ENCODE assay signal across 19 cellular contexts in the genomic region with DNA sequence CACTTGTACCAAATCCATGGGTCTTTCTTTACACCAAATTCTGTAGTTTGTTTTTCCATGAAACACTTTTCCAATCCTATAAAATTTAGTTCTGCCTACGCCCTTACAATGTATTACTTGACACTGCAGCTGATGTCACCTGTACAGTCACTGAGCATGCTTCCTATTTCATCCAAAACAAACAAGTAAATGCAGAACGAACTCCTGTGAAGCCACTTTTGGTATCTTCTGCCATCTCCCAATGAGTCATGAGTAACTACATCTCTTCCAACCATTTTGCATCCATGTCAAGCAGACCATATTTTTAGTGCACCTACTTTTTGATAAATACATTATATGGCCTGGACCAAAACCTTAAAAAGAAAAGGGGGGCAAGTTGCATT. TPM values are rescaled to one million over a fixed set of nuclear protein-coding genes. Genes with fewer than 3 reads are reported as not detected.
DNase-seq lines count a peak whose midpoint lies in the region; ATAC-seq and TF ChIP-seq lines count a peak whose summit lies in the region.
"Had no signal": no experiment of that assay in that cellular context is flagged by ENCODE, and none has a peak within 500 bp of the region (broad histone marks: within the 10 kb centered on the region; RNA-seq: fewer than 3 reads in every experiment).

No MANE protein-coding gene starts in this region.

- in situ Hi-C loops in IMR-90 (cut with MboI; ENCODE audit: low sequenced_read_pairs) (no loop called here), HAP-1 (cut with MboI; ENCODE audit: low sequenced_read_pairs) (no loop called here)

- no peak overlapping the region for H3K4me3 ChIP-seq in IMR-90 (ENCODE audit: insufficient read depth, low read depth, low read length)
- no peak overlapping the region for H3K4me3 ChIP-seq in HAP-1
- H3K4me3 ChIP-seq: GM23338, PC-9 had no signal

- H3K9me1 ChIP-seq in IMR-90 (ENCODE audit: insufficient read depth, low read length), result no peaks in the 10 kb centered on the region; the same call in none of the 2 replicates

- intact Hi-C loops in IMR-90 (cut with micrococcal nuclease), result no loop called here

- H3K18ac ChIP-seq in IMR-90 (ENCODE audit: low read depth, low read length), result peak overlapping the region; percentile 52; the same call in 1 of the 2 replicates

- H3K27me3 ChIP-seq in IMR-90 (ENCODE audit: control insufficient read depth, insufficient read depth, low read length) (no peaks in the 10 kb centered on the region), HAP-1 (ENCODE audit: low read depth) (no peaks in the 10 kb centered on the region)

- no peak for ATAC-seq in IMR-90 (ENCODE audit: low read depth)
- no peak for ATAC-seq in SK-N-SH treated with all-trans-retinoic acid at 6 μM for 48 hours
- ATAC-seq in esophagus mucosa, result peak; percentile 47
- no peak for ATAC-seq in GM18873 (IDR thresholded peaks at IDR 0.05; ENCODE audit: low FRiP score, unreplicated experiment)
- ATAC-seq: GM23338 had no signal

- no peak overlapping the region for H2BK20ac ChIP-seq in IMR-90 (ENCODE audit: low read depth, low read length)

- H2AFZ ChIP-seq in IMR-90 (replicated peaks; ENCODE audit: low read length, poor library complexity), result no peak overlapping the region
- H2AFZ ChIP-seq: GM23338, PC-9 had no signal

- H3K4me2 ChIP-seq in IMR-90 (ENCODE audit: low read depth, low read length), result peak overlapping the region; percentile 36; the same call in 1 of the 2 replicates
- H3K4me2 ChIP-seq: GM23338, PC-9 had no signal

- CTCF ChIA-PET in IMR-90 (lab: Yijun Ruan, JAX), result interaction anchor here (1.3 kb wide), 1 partner anchor 11 kb away, joined by 3 read pairs; no protein-coding TSS in a partner anchor

- WGBS in IMR-90 (ENCODE audit: extremely low coverage in 2 of 2, insufficient read length in 1 of 2), 2 experiments, result 78% methylated on average over 2 of the region's 2 CpGs; no CpG with 5 or more reads in 1 of the 2 experiments

- no peak overlapping the region for H3K4ac ChIP-seq in IMR-90 (ENCODE audit: low read depth, low read length)

- H3K23ac ChIP-seq in IMR-90 (ENCODE audit: low read depth, low read length), result no peak overlapping the region

- H3K4me1 ChIP-seq in IMR-90 (ENCODE audit: control insufficient read depth, insufficient read depth, low read length), result peaks cover 9% of the 10 kb centered on the region
- H3K4me1 ChIP-seq in HAP-1, result no peaks in the 10 kb centered on the region

- peak overlapping the region; percentile 33; the same call in 1 of the 2 replicates for H4K5ac ChIP-seq in IMR-90 (ENCODE audit: low read depth, low read length)

- no peak for TF ChIP-seq RAD21 in IMR-90 (IDR thresholded peaks at IDR 0.05; ENCODE audit: low read length)

- H3K9me3 ChIP-seq in IMR-90 (ENCODE audit: control insufficient read depth, insufficient read depth, low read length) (no peaks in the 10 kb centered on the region), HAP-1 (no peaks in the 10 kb centered on the region)

- no peak overlapping the region for H3K14ac ChIP-seq in IMR-90 (replicated peaks; ENCODE audit: low read depth, low read length)

- TF ChIP-seq CTCF in IMR-90 (conservative IDR thresholded peaks at IDR 0.05; ENCODE audit: low read depth, low read length), result no peak

- no peak overlapping the region for H2BK5ac ChIP-seq in IMR-90 (ENCODE audit: low read depth, low read length, poor library complexity, severe bottlenecking)

- no peak overlapping the region for H3K9ac ChIP-seq in IMR-90 (ENCODE audit: low read depth, low read length)

- TF ChIP-seq POLR2A in IMR-90 (IDR thresholded peaks at IDR 0.05; ENCODE audit: low read depth, low read length), result no peak

- BruUV-seq in IMR-90 (replicated peaks; lab: Mats Ljungman, UMichigan), result no TSS peak

- H3K79me1 ChIP-seq in IMR-90 (ENCODE audit: low read depth in 1 of 2, low read length in 2 of 2), result peaks cover 6 to 7% of the 10 kb centered on the region in 2 experiments; a peak in 1 of 4 replicates

- H4K8ac ChIP-seq in IMR-90 (ENCODE audit: low read depth in 2 of 2, low read length in 2 of 2), result no peak overlapping the region

- dilution Hi-C loops in IMR-90 (cut with HindIII; ENCODE audit: low sequenced_read_pairs, unreplicated experiment), result no loop called here

- no peaks in the 10 kb centered on the region for H3K36me3 ChIP-seq in IMR-90 (ENCODE audit: control insufficient read depth, insufficient read depth, low read length)
- no peaks in the 10 kb centered on the region; the same call in 1 of the 2 replicates for H3K36me3 ChIP-seq in HAP-1 (replicated peaks)

- H2BK15ac ChIP-seq in IMR-90 (ENCODE audit: low read depth, low read length), result 0 out of 3 replicates have a peak overlapping the region, but pooled peaks have one; percentile 5

- H4K20me1 ChIP-seq in IMR-90 (ENCODE audit: insufficient read depth, low read length), result no peaks in the 10 kb centered on the region

- POLR2A ChIA-PET in IMR-90 (lab: Charles Lee; ENCODE audit: unreplicated experiment), result no interaction called here

- H3K56ac ChIP-seq in IMR-90 (ENCODE audit: extremely low read depth, insufficient read depth, low read length), result no peak overlapping the region

- H2AK5ac ChIP-seq in IMR-90 (ENCODE audit: low read depth, low read length), result no peak overlapping the region

- no peak overlapping the region for H2AK9ac ChIP-seq in IMR-90 (replicated peaks; ENCODE audit: low read depth, low read length, poor library complexity)

- H4K91ac ChIP-seq in IMR-90 (ENCODE audit: insufficient read depth, low read depth, low read length), result no peak overlapping the region

- no peak overlapping the region for H2BK120ac ChIP-seq in IMR-90 (ENCODE audit: low read depth, low read length)

- DNase-seq in EH (ENCODE audit: low read depth), result peak; percentile 35
- no peak for DNase-seq in IMR-90
- no peak for DNase-seq in NCI-H526 (lab: John Stamatoyannopoulos, UW)
- DNase-seq in HAP-1 (ENCODE audit: low spot score in 2 of 2), result no peak
- DNase-seq: CD4-positive, alpha-beta T cell; COR-L47; DMS79; HCEC 1CT; NCI-H1105 treated with DMSO at 0.1 percent for 48 hours; NCI-H1694; NCI-H2081; NCI-H2171 treated with DMSO at 0.1 percent for 48 hours; NCI-H524 treated with DMSO at 0.1 percent for 48 hours; T1000 had no signal

- H3K27ac ChIP-seq in IMR-90 (ENCODE audit: insufficient read depth, low read length), result no peak overlapping the region
- H3K27ac ChIP-seq: PC-9 had no signal

TF ChIP-seq in IMR-90, 13 proteins besides CTCF, POLR2A, EP300 and RAD21 (continues in another document):
- TF ChIP-seq RFX5 (IDR thresholded peaks at IDR 0.05; ENCODE audit: low read depth, low read length) (no peak), MXI1 (IDR thresholded peaks at IDR 0.05; ENCODE audit: borderline replicate concordance, low read depth, low read length) (no peak), NFE2L2 (IDR thresholded peaks at IDR 0.05; ENCODE audit: low read depth, low read length) (no peak), SMC3 (IDR thresholded peaks at IDR 0.05; ENCODE audit: low read depth, low read length) (no peak), FOS (IDR thresholded peaks at IDR 0.05; ENCODE audit: low read depth, low read length) (no peak), MAZ (IDR thresholded peaks at IDR 0.05; ENCODE audit: borderline replicate concordance, low read depth, low read length) (no peak), CHD1 (IDR thresholded peaks at IDR 0.05; ENCODE audit: low read depth, low read length) (no peak), CEBPB (IDR thresholded peaks at IDR 0.05; ENCODE audit: low read depth, low read length) (no peak), BHLHE40 (IDR thresholded peaks at IDR 0.05; ENCODE audit: low read depth, low read length) (no peak), MAFK (IDR thresholded peaks at IDR 0.05; ENCODE audit: low read depth, low read length) (no peak)
- TF ChIP-seq, protein P1, sequence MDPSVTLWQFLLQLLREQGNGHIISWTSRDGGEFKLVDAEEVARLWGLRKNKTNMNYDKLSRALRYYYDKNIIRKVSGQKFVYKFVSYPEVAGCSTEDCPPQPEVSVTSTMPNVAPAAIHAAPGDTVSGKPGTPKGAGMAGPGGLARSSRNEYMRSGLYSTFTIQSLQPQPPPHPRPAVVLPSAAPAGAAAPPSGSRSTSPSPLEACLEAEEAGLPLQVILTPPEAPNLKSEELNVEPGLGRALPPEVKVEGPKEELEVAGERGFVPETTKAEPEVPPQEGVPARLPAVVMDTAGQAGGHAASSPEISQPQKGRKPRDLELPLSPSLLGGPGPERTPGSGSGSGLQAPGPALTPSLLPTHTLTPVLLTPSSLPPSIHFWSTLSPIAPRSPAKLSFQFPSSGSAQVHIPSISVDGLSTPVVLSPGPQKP (IDR thresholded peaks at IDR 0.05; ENCODE audit: borderline replicate concordance, low read depth, low read length), result no peak

TF ChIP-seq in SK-N-SH treated with all-trans-retinoic acid at 6 μM for 48 hours, 23 proteins besides CTCF, POLR2A, EP300 and RAD21:
- no peak for TF ChIP-seq OSR1 (CRISPR knock-in tag; IDR thresholded peaks at IDR 0.05)
- peak; percentile 84 for TF ChIP-seq ZFP3 (CRISPR knock-in tag; IDR thresholded peaks at IDR 0.05)
TF ChIP-seq in SK-N-SH treated with all-trans-retinoic acid at 6 μM for 48 hours: peak in this region for 1.

RNA-seq across cellular contexts. Expression of a gene that starts 42.4 kb away (rescaled TPM):
- 40.9 and 51.4 TPM in 2 replicates for total RNA-seq in IMR-90 (2012; rRNA removed)
- 61.5 and 68.6 TPM in 2 replicates for polyA plus RNA-seq in IMR-90 (2012; rRNA removed)
- polyA plus RNA-seq in IMR-90 (2012; cell fraction: cytosol; rRNA removed), result 50.9 and 52.6 TPM in 2 replicates
- polyA plus RNA-seq in IMR-90 (2012; cell fraction: nucleus; rRNA removed; ENCODE audit: low replicate concordance), result 12.9 and 36.9 TPM in 2 replicates
- 64.3 TPM for total RNA-seq in esophagus mucosa
